ENCODE assay signal across 13 cellular contexts in the genomic region with DNA sequence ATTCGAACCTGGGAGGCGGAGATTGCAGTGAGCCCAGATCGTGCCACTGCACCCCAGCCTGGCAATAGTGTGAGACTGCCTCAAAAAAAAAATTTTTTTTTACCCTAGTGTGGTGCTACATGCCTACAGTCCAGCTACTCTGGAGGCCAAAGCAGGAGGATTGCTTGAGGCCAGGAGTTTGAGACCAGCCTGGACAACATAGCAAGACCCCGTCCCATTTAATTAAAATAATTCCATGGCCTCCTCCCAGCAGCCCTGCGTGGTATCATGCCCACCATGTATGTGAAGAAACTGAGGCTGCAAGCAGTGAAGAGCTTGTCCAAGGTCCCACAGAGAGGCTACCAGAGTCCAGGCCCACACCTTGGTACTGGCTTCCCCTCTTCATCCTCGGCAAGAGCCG. TPM values are rescaled to one million over a fixed set of nuclear protein-coding genes. Genes with fewer than 3 reads are reported as not detected.
A peak's percentile ranks its signal among the peaks of the same experiment; 100 is the strongest.
DNase-seq lines count a peak whose midpoint lies in the region; ATAC-seq and TF ChIP-seq lines count a peak whose summit lies in the region.
"Had no signal": no experiment of that assay in that cellular context is flagged by ENCODE, and none has a peak within 500 bp of the region (broad histone marks: within the 10 kb centered on the region; RNA-seq: fewer than 3 reads in every experiment).

No MANE protein-coding gene starts in this region.

- no peak overlapping the region for H3K4me3 ChIP-seq in CD4-positive, CD25-positive, alpha-beta regulatory T cell (ENCODE audit: low read depth, low read length)
- H3K4me3 ChIP-seq in OCI-LY7 (ENCODE audit: low read depth, low read length, poor library complexity, severe bottlenecking) (peak overlapping the region; percentile 10), breast epithelium (no peak overlapping the region), gastrocnemius medialis (no peak overlapping the region)

- peaks cover 18% of the 10 kb centered on the region for H3K36me3 Mint-ChIP-seq in CD4-positive, CD25-positive, alpha-beta regulatory T cell

- POLR2A ChIA-PET in OCI-LY7 (lab: Charles Lee), result no interaction called here

- H3K4me2 ChIP-seq in OCI-LY7 (ENCODE audit: low read length), result peak overlapping the region; percentile 78

- H2AFZ ChIP-seq in OCI-LY7 (ENCODE audit: low read length), result no peak overlapping the region

- H3K9me3 Mint-ChIP-seq in CD4-positive, CD25-positive, alpha-beta regulatory T cell, result no peaks in the 10 kb centered on the region
- H3K9me3 Mint-ChIP-seq: dendritic cell treated with granulocyte-macrophage colony-stimulating factor and Interleukin-4, amounts not matched to agents 40 ng/mL and 50 ng/mL, for 4 days had no signal

- 0 out of 2 replicates have a peak, but pooled peaks cover 3% of the 10 kb centered on the region for H3K79me2 ChIP-seq in OCI-LY7 (ENCODE audit: insufficient read depth, low read depth, low read length)

- peak overlapping the region in 3 of 4 donors; percentile 33 to 99 (median 43) for H3K4me3 Mint-ChIP-seq in CD4-positive, CD25-positive, alpha-beta regulatory T cell
- H3K4me3 Mint-ChIP-seq: dendritic cell treated with granulocyte-macrophage colony-stimulating factor and Interleukin-4, amounts not matched to agents 40 ng/mL and 50 ng/mL, for 4 days had no signal

- no peaks in the 10 kb centered on the region for H4K20me1 ChIP-seq in OCI-LY7 (ENCODE audit: insufficient read depth, low read length)

- TF ChIP-seq CTCF in OCI-LY7 (conservative IDR thresholded peaks at IDR 0.05; ENCODE audit: low read length), result no peak
- no peak for TF ChIP-seq CTCF in breast epithelium (IDR thresholded peaks at IDR 0.05)
- no peak for TF ChIP-seq CTCF in gastrocnemius medialis (IDR thresholded peaks at IDR 0.05 in 4 of 5, conservative IDR thresholded peaks at IDR 0.05 in 1 of 5)

- no peaks in the 10 kb centered on the region for H3K27me3 ChIP-seq in CD4-positive, CD25-positive, alpha-beta regulatory T cell (ENCODE audit: control insufficient read depth, insufficient read depth, low read length)
- H3K27me3 ChIP-seq in breast epithelium, result no peaks in the 10 kb centered on the region
- no peaks in the 10 kb centered on the region for H3K27me3 ChIP-seq in gastrocnemius medialis

- no peak for ATAC-seq in CD4-positive, CD25-positive, alpha-beta regulatory T cell (ENCODE audit: low read depth in 2 of 2)
- ATAC-seq in gastrocnemius medialis, result no peak
- no peak for ATAC-seq in HG03354 (IDR thresholded peaks at IDR 0.05; ENCODE audit: poor library complexity, severe bottlenecking, unreplicated experiment)
- no peak for ATAC-seq in HG03521 (IDR thresholded peaks at IDR 0.05; ENCODE audit: unreplicated experiment)

- no TSS peak for BruUV-seq in OCI-LY7 (replicated peaks; lab: Mats Ljungman, UMichigan)

- peaks cover 11% of the 10 kb centered on the region for H3K36me3 ChIP-seq in CD4-positive, CD25-positive, alpha-beta regulatory T cell (ENCODE audit: control insufficient read depth, insufficient read depth, low read length)
- peaks cover 36% of the 10 kb centered on the region for H3K36me3 ChIP-seq in OCI-LY7 (ENCODE audit: insufficient read depth, low read length)
- no peaks in the 10 kb centered on the region for H3K36me3 ChIP-seq in breast epithelium
- H3K36me3 ChIP-seq in gastrocnemius medialis, result peaks cover 0 to 20% of the 10 kb centered on the region in 2 donors

- peaks cover 19 to 89% (median 43%) of the 10 kb centered on the region in 4 donors for H3K4me1 Mint-ChIP-seq in CD4-positive, CD25-positive, alpha-beta regulatory T cell

- TF ChIP-seq POLR2A in breast epithelium (IDR thresholded peaks at IDR 0.05) (no peak), gastrocnemius medialis (IDR thresholded peaks at IDR 0.05) (no peak)

- peak overlapping the region; percentile 91 for H3K27ac ChIP-seq in CD4-positive, CD25-positive, alpha-beta regulatory T cell (ENCODE audit: insufficient read depth, low read length, poor library complexity, severe bottlenecking)
- peak overlapping the region; percentile 85 for H3K27ac ChIP-seq in OCI-LY7 (ENCODE audit: low read depth, low read length, poor library complexity, severe bottlenecking)
- H3K27ac ChIP-seq in breast epithelium, result peak overlapping the region; percentile 65 to 90
- H3K27ac ChIP-seq in gastrocnemius medialis, result peak overlapping the region; percentile 44 to 68 (median 62)

- in situ Hi-C loops in gastrocnemius medialis (cut with MboI; ENCODE audit: low sequenced_read_pairs in 4 of 4), result no loop called here

- no peak for DNase-seq in CD4-positive, CD25-positive, alpha-beta regulatory T cell
- DNase-seq in OCI-LY7 (ENCODE audit: low spot score) (no peak), breast epithelium (ENCODE audit: low spot score in 2 of 2) (no peak), gastrocnemius medialis (no peak), DMS 273 treated with DMSO at 0.1 percent for 48 hours (lab: John Stamatoyannopoulos, UW) (no peak), NCI-H187 (lab: John Stamatoyannopoulos, UW) (no peak)
- DNase-seq: activated CD8-positive, alpha-beta memory T cell treated with anti-CD3 and anti-CD28 coated beads, Interleukin-2, amount 50 U/mL, for 48 hours; amniotic stem cell; NCI-H1417 treated with DMSO at 0.1 percent for 48 hours; NCI-H510A treated with DMSO at 0.1 percent for 48 hours had no signal

- H3K9me2 ChIP-seq in OCI-LY7 (ENCODE audit: insufficient read depth, low read length), result no peaks in the 10 kb centered on the region

- H3K27ac Mint-ChIP-seq in CD4-positive, CD25-positive, alpha-beta regulatory T cell, result peak overlapping the region; percentile 95 to 98 (median 97)

- no peaks in the 10 kb centered on the region for H3K27me3 Mint-ChIP-seq in CD4-positive, CD25-positive, alpha-beta regulatory T cell
- H3K27me3 Mint-ChIP-seq: dendritic cell treated with granulocyte-macrophage colony-stimulating factor and Interleukin-4, amounts not matched to agents 40 ng/mL and 50 ng/mL, for 4 days had no signal

- CTCF ChIA-PET in OCI-LY7 (lab: Charles Lee; ENCODE audit: unreplicated experiment), result no interaction called here

- H3K9me3 ChIP-seq in CD4-positive, CD25-positive, alpha-beta regulatory T cell (ENCODE audit: control insufficient read depth in 2 of 2, low read length in 2 of 2), result no peaks in the 10 kb centered on the region
- H3K9me3 ChIP-seq in OCI-LY7 (ENCODE audit: low read length) (no peaks in the 10 kb centered on the region), breast epithelium (no peaks in the 10 kb centered on the region), gastrocnemius medialis (no peaks in the 10 kb centered on the region)

- H3K4me1 ChIP-seq in CD4-positive, CD25-positive, alpha-beta regulatory T cell (ENCODE audit: control insufficient read depth, insufficient read depth, low read length, poor library complexity, severe bottlenecking), result peaks cover 89% of the 10 kb centered on the region
- peaks cover 39% of the 10 kb centered on the region for H3K4me1 ChIP-seq in OCI-LY7 (ENCODE audit: insufficient read depth, low read length, poor library complexity, severe bottlenecking)
- peaks cover 3 to 21% of the 10 kb centered on the region in 2 donors for H3K4me1 ChIP-seq in breast epithelium
- peaks cover 4 to 13% of the 10 kb centered on the region in 2 donors for H3K4me1 ChIP-seq in gastrocnemius medialis

- intact Hi-C loops in OCI-LY7 (cut with micrococcal nuclease; ENCODE audit: unreplicated experiment) (no loop called here), breast epithelium (cut with DNase I; ENCODE audit: low total_unique reads) (no loop called here), gastrocnemius medialis (cut with DNase I; ENCODE audit: low total_unique reads) (no loop called here)

RNA-seq across cellular contexts. Expression of gene PHYHD1, which starts 19.4 kb away (rescaled TPM):
- total RNA-seq in CD4-positive, CD25-positive, alpha-beta regulatory T cell, result 0.52 TPM
- under 1 TPM in 2 of 4 donors, not detected in 2; 0.40 to 0.60 TPM for polyA plus RNA-seq in CD4-positive, CD25-positive, alpha-beta regulatory T cell
- 69.0 and 83.5 TPM in 2 replicates for total RNA-seq in OCI-LY7 (2014; rRNA removed; shearing (Covaris generic))
- total RNA-seq in OCI-LY7 (2022) (132 and 150 TPM in 2 replicates), breast epithelium (10 to 100 TPM; 24.3 to 67.0 (median 44.8) TPM), gastrocnemius medialis (10 to 100 TPM in 3 of 4 donors, 1 to 10 TPM in 1; 9.5 to 39.3 (median 30.3) TPM)

RNA-seq across cellular contexts. Expression of gene LRRC8A, which starts 19.4 kb away (rescaled TPM):
- total RNA-seq in CD4-positive, CD25-positive, alpha-beta regulatory T cell, result 39.7 TPM
- polyA plus RNA-seq in CD4-positive, CD25-positive, alpha-beta regulatory T cell, result 10 to 100 TPM; 29.3 to 35.0 (median 31.3) TPM
- total RNA-seq in OCI-LY7 (2014; rRNA removed; shearing (Covaris generic)), result 20.0 and 26.9 TPM in 2 replicates
- total RNA-seq in OCI-LY7 (2022) (21.0 and 22.9 TPM in 2 replicates), breast epithelium (10 to 100 TPM; 26.1 to 52.7 (median 40.6) TPM), gastrocnemius medialis (10 to 100 TPM; 24.4 to 28.4 (median 27.0) TPM)

RNA-seq across cellular contexts. Expression of gene KYAT1, which starts 19.6 kb away (rescaled TPM):
- total RNA-seq in CD4-positive, CD25-positive, alpha-beta regulatory T cell, result 8.2 TPM
- polyA plus RNA-seq in CD4-positive, CD25-positive, alpha-beta regulatory T cell, result 10 to 100 TPM; 11.3 to 15.7 (median 11.6) TPM
- 38.2 and 44.7 TPM in 2 replicates for total RNA-seq in OCI-LY7 (2014; rRNA removed; shearing (Covaris generic))
- total RNA-seq in OCI-LY7 (2022) (28.3 and 34.5 TPM in 2 replicates), breast epithelium (1 to 10 TPM; 3.0 to 7.6 (median 7.2) TPM), gastrocnemius medialis (1 to 10 TPM; 4.7 to 7.4 (median 5.8) TPM)

RNA-seq across cellular contexts. Expression of gene DOLK, which starts 46.0 kb away (rescaled TPM):
- total RNA-seq in CD4-positive, CD25-positive, alpha-beta regulatory T cell, result 6.1 TPM
- 10 to 100 TPM in 2 of 4 donors, 1 to 10 TPM in 2; 7.6 to 12.3 (median 9.7) TPM for polyA plus RNA-seq in CD4-positive, CD25-positive, alpha-beta regulatory T cell
- 9.6 and 11.2 TPM in 2 replicates for total RNA-seq in OCI-LY7 (2014; rRNA removed; shearing (Covaris generic))
- total RNA-seq in OCI-LY7 (2022) (5.1 and 5.8 TPM in 2 replicates), breast epithelium (10 to 100 TPM; 11.1 to 16.2 (median 14.3) TPM), gastrocnemius medialis (10 to 100 TPM in 1 of 4 donors, 1 to 10 TPM in 3; 6.5 to 11.8 (median 6.6) TPM)

RNA-seq across cellular contexts. Expression of gene NUP188, which starts 46.1 kb away (rescaled TPM):
- 74.3 TPM for total RNA-seq in CD4-positive, CD25-positive, alpha-beta regulatory T cell
- 10 to 100 TPM; 20.8 to 23.4 (median 21.8) TPM for polyA plus RNA-seq in CD4-positive, CD25-positive, alpha-beta regulatory T cell
- 70.5 and 73.6 TPM in 2 replicates for total RNA-seq in OCI-LY7 (2014; rRNA removed; shearing (Covaris generic))
- total RNA-seq in OCI-LY7 (2022) (83.8 and 91.6 TPM in 2 replicates), breast epithelium (10 to 100 TPM; 32.3 to 49.5 (median 36.0) TPM), gastrocnemius medialis (10 to 100 TPM; 24.7 to 59.7 (median 30.3) TPM)
